ENCODE assay signal across 17 cellular contexts in genomic region chr1:94553323-94553730, GRCh38. TPM values are rescaled to one million over a fixed set of nuclear protein-coding genes. Genes with fewer than 3 reads are reported as not detected.
A peak's percentile ranks its signal among the peaks of the same experiment; 100 is the strongest.
DNase-seq lines count a peak whose midpoint lies in the region; ATAC-seq and TF ChIP-seq lines count a peak whose summit lies in the region.
"Had no signal": no experiment of that assay in that cellular context is flagged by ENCODE, and none has a peak within 500 bp of the region (broad histone marks: within the 10 kb centered on the region; RNA-seq: fewer than 3 reads in every experiment).

No MANE protein-coding gene starts in this region.

- no peaks in the 10 kb centered on the region for H3K27me3 Mint-ChIP-seq in osteocyte (ENCODE audit: unreplicated experiment)

- TF ChIP-seq POLR2A in esophagus squamous epithelium (IDR thresholded peaks at IDR 0.05) = no peak

- ATAC-seq in GM18867 (IDR thresholded peaks at IDR 0.05; ENCODE audit: unreplicated experiment) (no peak), GM18861 (IDR thresholded peaks at IDR 0.05; ENCODE audit: unreplicated experiment) (no peak)
- ATAC-seq: stimulated activated memory B cell treated with anti-CD40 and anti-IgM and Interleukin-4, amounts not matched to agents 10 μg/mL and 1 μg/mL and 100 μg/mL, for 72 hours had no signal

- no peaks in the 10 kb centered on the region for H3K9me3 Mint-ChIP-seq in osteocyte (ENCODE audit: unreplicated experiment)
- H3K9me3 Mint-ChIP-seq: activated naive CD8-positive, alpha-beta T cell treated with anti-CD3 and anti-CD28 coated beads, Interleukin-2, amount 10 ng/mL, durations not matched to agents 7 days and 5 days; stimulated activated memory B cell treated with anti-CD40 and anti-IgM and Interleukin-4, amounts not matched to agents 10 μg/mL and 1 μg/mL and 100 μg/mL, for 72 hours had no signal

- no peak for TF ChIP-seq EP300 in Ishikawa (IDR thresholded peaks at IDR 0.05; ENCODE audit: borderline replicate concordance)

- peaks cover 0 to 23% (median 0%) of the 10 kb centered on the region in 4 donors for H3K27me3 ChIP-seq in esophagus squamous epithelium
- H3K27me3 ChIP-seq: BLaER1, pancreas, SJSA1 had no signal

- intact Hi-C loops in esophagus squamous epithelium (cut with DNase I) = no loop called here

- H3K36me3 Mint-ChIP-seq in osteocyte (ENCODE audit: unreplicated experiment) = no peaks in the 10 kb centered on the region
- H3K36me3 Mint-ChIP-seq: activated naive CD8-positive, alpha-beta T cell treated with anti-CD3 and anti-CD28 coated beads, Interleukin-2, amount 10 ng/mL, durations not matched to agents 7 days and 5 days; stimulated activated memory B cell treated with anti-CD40 and anti-IgM and Interleukin-4, amounts not matched to agents 10 μg/mL and 1 μg/mL and 100 μg/mL, for 72 hours had no signal

- no peak for TF ChIP-seq CTCF in esophagus squamous epithelium (IDR thresholded peaks at IDR 0.05)
- no peak for TF ChIP-seq CTCF in osteocyte (IDR thresholded peaks at IDR 0.05)

- WGBS in esophagus squamous epithelium, 2 donors = 23 to 26% methylated on average over 5 of the region's 5 CpGs

- H3K4me1 ChIP-seq in esophagus squamous epithelium = peaks cover 4 to 81% (median 36%) of the 10 kb centered on the region in 3 donors

- TF ChIP-seq RAD21 in Ishikawa (IDR thresholded peaks at IDR 0.05; ENCODE audit: low read depth) = no peak

- no peaks in the 10 kb centered on the region for H3K36me3 ChIP-seq in esophagus squamous epithelium
- H3K36me3 ChIP-seq: BLaER1, left ventricle myocardium inferior, pancreas, SJSA1 had no signal

- H3K4me3 ChIP-seq in esophagus squamous epithelium = no peak overlapping the region
- H3K4me3 ChIP-seq: BLaER1, left ventricle myocardium inferior, pancreas, SJSA1 had no signal

- no peaks in the 10 kb centered on the region for H3K9me3 ChIP-seq in esophagus squamous epithelium
- H3K9me3 ChIP-seq: BLaER1, left ventricle myocardium inferior, pancreas, SJSA1 had no signal

- DNase-seq in DMS 273 treated with DMSO at 0.1 percent for 48 hours (lab: John Stamatoyannopoulos, UW) = peak; percentile 34
- DNase-seq in esophagus squamous epithelium (lab: John Stamatoyannopoulos, UW) = no peak
- no peak for DNase-seq in osteocyte (ENCODE audit: extremely low spot score, unreplicated experiment)
- DNase-seq in caudate nucleus (lab: John Stamatoyannopoulos, UW) = no peak
- no peak for DNase-seq in anterior cingulate cortex (lab: John Stamatoyannopoulos, UW)
- DNase-seq: activated naive CD8-positive, alpha-beta T cell treated with anti-CD3 and anti-CD28 coated beads, Interleukin-2, amount 10 ng/mL, durations not matched to agents 7 days and 5 days; left ventricle myocardium inferior; MV-4-11; NCI-H774; pancreas; stimulated activated CD4-positive, alpha-beta T cell treated with anti-CD3 and anti-CD28 coated beads, Interleukin-2, amount 100 ng/mL, for 24 hours had no signal

- H3K4me1 Mint-ChIP-seq in osteocyte (ENCODE audit: unreplicated experiment) = peaks cover 34% of the 10 kb centered on the region
- H3K4me1 Mint-ChIP-seq: activated naive CD8-positive, alpha-beta T cell treated with anti-CD3 and anti-CD28 coated beads, Interleukin-2, amount 10 ng/mL, durations not matched to agents 7 days and 5 days; stimulated activated memory B cell treated with anti-CD40 and anti-IgM and Interleukin-4, amounts not matched to agents 10 μg/mL and 1 μg/mL and 100 μg/mL, for 72 hours had no signal

- peak overlapping the region; percentile 54 to 93 (median 88) for H3K27ac ChIP-seq in esophagus squamous epithelium
- no peak overlapping the region for H3K27ac ChIP-seq in caudate nucleus (ENCODE audit: low read depth, low read length)
- H3K27ac ChIP-seq: BLaER1, pancreas, SJSA1 had no signal

- H3K27ac Mint-ChIP-seq in osteocyte (ENCODE audit: unreplicated experiment) = peak overlapping the region; percentile 21
- H3K27ac Mint-ChIP-seq: activated naive CD8-positive, alpha-beta T cell treated with anti-CD3 and anti-CD28 coated beads, Interleukin-2, amount 10 ng/mL, durations not matched to agents 7 days and 5 days; stimulated activated memory B cell treated with anti-CD40 and anti-IgM and Interleukin-4, amounts not matched to agents 10 μg/mL and 1 μg/mL and 100 μg/mL, for 72 hours had no signal

- no peak overlapping the region for H3K4me3 Mint-ChIP-seq in osteocyte (ENCODE audit: unreplicated experiment)
- H3K4me3 Mint-ChIP-seq: activated naive CD8-positive, alpha-beta T cell treated with anti-CD3 and anti-CD28 coated beads, Interleukin-2, amount 10 ng/mL, durations not matched to agents 7 days and 5 days; stimulated activated memory B cell treated with anti-CD40 and anti-IgM and Interleukin-4, amounts not matched to agents 10 μg/mL and 1 μg/mL and 100 μg/mL, for 72 hours had no signal

TF ChIP-seq in Ishikawa, 13 proteins besides CTCF, POLR2A, EP300 and RAD21:
- TF ChIP-seq EGR1 (IDR thresholded peaks at IDR 0.05) (peak; percentile 91), TAF1 (IDR thresholded peaks at IDR 0.05; ENCODE audit: low read depth) (no peak)

RNA-seq across cellular contexts. Expression of gene F3, which starts 11.8 kb away (rescaled TPM):
- total RNA-seq in esophagus squamous epithelium (100 to 1,000 TPM in 1 of 4 donors, 10 to 100 TPM in 3; 38.9 to 144 (median 59.5) TPM), osteocyte (11.2 and 12.1 TPM in 2 replicates)
